In the genomic region with DNA sequence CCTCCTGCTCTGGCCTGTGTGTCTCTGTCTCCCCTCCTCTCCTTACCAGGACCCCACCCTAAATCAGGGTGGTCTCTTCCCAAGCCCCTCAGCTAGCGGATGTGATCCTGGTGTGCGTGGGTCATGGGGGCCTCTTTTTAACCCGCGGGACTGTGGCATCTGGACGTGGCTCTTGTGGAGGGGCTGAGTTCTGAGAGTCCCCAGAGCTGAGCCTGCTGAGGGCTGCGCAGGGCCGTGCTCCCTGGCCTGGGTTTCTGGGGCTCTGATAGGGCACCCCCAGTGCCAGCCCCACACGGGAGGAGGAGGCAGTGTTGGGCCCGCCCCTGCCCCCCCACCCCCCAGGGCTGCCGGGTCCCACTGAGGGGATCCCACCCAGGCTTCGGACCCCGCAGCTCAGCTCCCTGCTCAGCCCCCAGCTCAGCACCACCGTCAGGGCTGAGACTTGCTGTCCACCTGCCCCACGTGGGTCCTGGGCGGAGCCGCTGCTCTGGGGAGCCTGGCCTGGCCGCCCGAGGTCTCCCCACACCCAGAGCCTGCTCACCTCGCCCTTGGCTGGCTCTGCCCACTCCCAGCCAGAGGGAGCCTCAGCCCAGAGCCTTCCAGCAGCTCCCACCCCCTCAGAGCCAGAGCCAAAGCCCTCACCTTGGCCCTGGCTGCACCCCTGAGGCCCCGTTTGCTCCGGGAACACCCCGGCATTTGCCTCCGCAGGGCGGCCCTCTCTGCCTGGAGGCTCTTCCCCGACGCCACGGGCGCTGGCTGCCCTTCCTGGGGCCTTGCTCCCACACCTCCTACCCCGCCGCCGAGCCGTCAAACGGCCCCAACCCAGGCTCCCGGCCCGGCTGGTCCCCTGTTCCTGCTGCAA, we compare ENCODE assay signal across 18 cellular contexts.
"Had no signal": no experiment of that assay in that cellular context is flagged by ENCODE, and none has a peak within 500 bp of the region (broad histone marks: within the 10 kb centered on the region; RNA-seq: fewer than 3 reads in every experiment).

No MANE protein-coding gene starts in this region.

- ATAC-seq: activated naive CD4-positive, alpha-beta T cell treated with anti-CD3 and anti-CD28 coated beads, Interleukin-2, amount 50 U/mL, for 72 hours; activated T-helper 17 cell treated with anti-CD3 and anti-CD28 coated beads, Interleukin-2, amount 50 U/mL, for 72 hours; foreskin keratinocyte; left lung; WTC11 had no signal

- H3K27me3 ChIP-seq: testis had no signal

- H3K4me3 Mint-ChIP-seq: activated T-helper 17 cell treated with anti-CD3 and anti-CD28 coated beads, Interleukin-2, amount 50 U/mL, for 72 hours; brain; mesothelial cell of epicardium; nephron progenitor cell; WTC11 had no signal

- H3K9me3 ChIP-seq: left lung, testis, uterus had no signal

- H3K9me3 Mint-ChIP-seq: activated naive CD4-positive, alpha-beta T cell treated with anti-CD3 and anti-CD28 coated beads, Interleukin-2, amount 50 U/mL, for 72 hours; activated T-helper 17 cell treated with anti-CD3 and anti-CD28 coated beads, Interleukin-2, amount 50 U/mL, for 72 hours; mesothelial cell of epicardium; nephron progenitor cell; WTC11 had no signal

- H3K36me3 ChIP-seq: left lung, uterus had no signal

- FAIRE-seq: endometrium, keratinocyte had no signal

- H3K4me3 ChIP-seq: left lung, testis, uterus had no signal

- H3K27ac ChIP-seq: foreskin keratinocyte, left lung, testis, uterus had no signal

- H3K4me1 ChIP-seq: foreskin keratinocyte, testis, uterus had no signal

- H3K27ac Mint-ChIP-seq: activated naive CD4-positive, alpha-beta T cell treated with anti-CD3 and anti-CD28 coated beads, Interleukin-2, amount 50 U/mL, for 72 hours; activated T-helper 17 cell treated with anti-CD3 and anti-CD28 coated beads, Interleukin-2, amount 50 U/mL, for 72 hours; brain; mesothelial cell of epicardium; nephron progenitor cell; progenitor cell of endocrine pancreas; WTC11 had no signal

- DNase-seq: activated T-cell treated with anti-CD3 and anti-CD28 coated beads, Interleukin-2, amount 50 U/mL, for 1 hour; foreskin keratinocyte; nephron progenitor cell; nucleus accumbens; stimulated activated CD4-positive, alpha-beta T cell treated with anti-CD3 and anti-CD28 coated beads, Interleukin-1b, Interleukin-23, amount 100 ng/mL, for 48 hours; T-helper 9 cell; testis; trophoblast cell; uterus had no signal
